12 cellular contexts compared by ENCODE assay signal in genomic region chr1:158020877-158021630, GRCh38. TPM values are rescaled to one million over a fixed set of nuclear protein-coding genes. Genes with fewer than 3 reads are reported as not detected.
DNase-seq lines count a peak whose midpoint lies in the region; FAIRE-seq and TF ChIP-seq lines count a peak whose summit lies in the region.
"Had no signal": no experiment of that assay in that cellular context is flagged by ENCODE, and none has a peak within 500 bp of the region (broad histone marks: within the 10 kb centered on the region; RNA-seq: fewer than 3 reads in every experiment).

No MANE protein-coding gene starts in this region.

- H4K20me1 ChIP-seq in keratinocyte (ENCODE audit: control insufficient read depth, extremely low read depth, insufficient read depth, low read length): no peaks in the 10 kb centered on the region

- no peak overlapping the region for H2AFZ ChIP-seq in keratinocyte (ENCODE audit: control insufficient read depth, low read length)

- no peak for TF ChIP-seq CTCF in ascending aorta (IDR thresholded peaks at IDR 0.05)
- no peak for TF ChIP-seq CTCF in keratinocyte (optimal IDR thresholded peaks at IDR 0.05 in 1 of 3, IDR thresholded peaks at IDR 0.05 in 1 of 3, conservative IDR thresholded peaks at IDR 0.05 in 1 of 3; ENCODE audit: extremely low read depth in 1 of 3, insufficient read depth in 2 of 3, low read length in 3 of 3)
- TF ChIP-seq CTCF in thyroid gland (IDR thresholded peaks at IDR 0.05): no peak

- H3K4me1 ChIP-seq in ascending aorta: peaks cover 64 to 90% of the 10 kb centered on the region in 2 donors
- H3K4me1 ChIP-seq in keratinocyte (ENCODE audit: control insufficient read depth, extremely low read depth, insufficient read depth, low read length): peaks cover 69% of the 10 kb centered on the region
- peaks cover 51 to 78% of the 10 kb centered on the region in 2 donors for H3K4me1 ChIP-seq in thyroid gland

- dilution Hi-C loops in keratinocyte (cut with MboI; ENCODE audit: extremely low pct_ligation_motif_present, low sequenced_read_pairs): no loop called here

- intact Hi-C loops in ascending aorta (cut with DNase I): no loop called here
- intact Hi-C loops in thyroid gland (cut with DNase I): no loop called here

- H3K79me2 ChIP-seq in keratinocyte (ENCODE audit: control insufficient read depth, insufficient read depth, low read length): peaks cover 73% of the 10 kb centered on the region

- DNase-seq in NOMO-1 treated with DMSO at 0.1 percent for 48 hours (lab: John Stamatoyannopoulos, UW; ENCODE audit: unreplicated experiment): peak; percentile 31
- DNase-seq in NOMO-1 treated with dmso at 0.1 percent for 144 hours (lab: John Stamatoyannopoulos, UW; ENCODE audit: unreplicated experiment): no peak
- DNase-seq in ascending aorta (ENCODE audit: low spot score in 2 of 2): no peak
- no peak for DNase-seq in keratinocyte (ENCODE audit: low read depth, low spot score)
- no peak for DNase-seq in thyroid gland
- no peak for DNase-seq in activated effector memory CD4-positive, alpha-beta T cell treated with anti-CD3 and anti-CD28 coated beads, Interleukin-2, amount 50 U/mL, for 16 hours
- DNase-seq in T-helper 9 cell: no peak
- DNase-seq in activated CD8-positive, alpha-beta memory T cell treated with anti-CD3 and anti-CD28 coated beads for 24 hours: no peak
- DNase-seq: 8988T; activated CD4-positive, alpha-beta T cell treated with anti-CD3 and anti-CD28 coated beads for 1 hour; Peyer's patch had no signal

- H3K4me3 ChIP-seq in ascending aorta: no peak overlapping the region
- peak overlapping the region in 1 of 3 experiments; percentile 21 for H3K4me3 ChIP-seq in keratinocyte (ENCODE audit: control insufficient read depth in 2 of 3, extremely low read depth in 1 of 3, insufficient read depth in 2 of 3, low read depth in 1 of 3, low read length in 3 of 3)
- H3K4me3 ChIP-seq in thyroid gland (replicated peaks in 1 of 3): no peak overlapping the region
- H3K4me3 ChIP-seq: HAP-1, Peyer's patch had no signal

- FAIRE-seq in keratinocyte (lab: Jason Lieb, UNC): peak; percentile 51

- H3K4me2 ChIP-seq in keratinocyte (ENCODE audit: control insufficient read depth, extremely low read depth, insufficient read depth, low read depth, low read length): peak overlapping the region; percentile 76

- TF ChIP-seq POLR2A in thyroid gland (IDR thresholded peaks at IDR 0.05): no peak

- H3K27ac ChIP-seq in ascending aorta (peak overlapping the region; percentile 92 to 99), keratinocyte (ENCODE audit: control insufficient read depth, insufficient read depth, low read length) (peak overlapping the region; percentile 39), thyroid gland (peak overlapping the region in 2 of 3 donors; percentile 31 to 71)

- H3K9me1 ChIP-seq in keratinocyte (ENCODE audit: control insufficient read depth, extremely low read depth, insufficient read depth, low read length): no peaks in the 10 kb centered on the region

- H3K9me3 ChIP-seq in ascending aorta: no peaks in the 10 kb centered on the region
- no peaks in the 10 kb centered on the region for H3K9me3 ChIP-seq in keratinocyte (ENCODE audit: control insufficient read depth, low read depth, low read length)
- no peaks in the 10 kb centered on the region for H3K9me3 ChIP-seq in thyroid gland
- H3K9me3 ChIP-seq: HAP-1, Peyer's patch had no signal

- WGBS in thyroid gland, 2 donors: 43 to 52% methylated on average over 6 of the region's 6 CpGs

- no peaks in the 10 kb centered on the region for H3K27me3 ChIP-seq in ascending aorta
- no peaks in the 10 kb centered on the region for H3K27me3 ChIP-seq in keratinocyte (ENCODE audit: control insufficient read depth, extremely low read depth, insufficient read depth, low read length)
- H3K27me3 ChIP-seq in thyroid gland: no peaks in the 10 kb centered on the region
- H3K27me3 ChIP-seq: Peyer's patch had no signal

- H3K9ac ChIP-seq in keratinocyte (ENCODE audit: control insufficient read depth, extremely low read depth, insufficient read depth, low read length): no peak overlapping the region

- no peaks in the 10 kb centered on the region for H3K36me3 ChIP-seq in ascending aorta
- H3K36me3 ChIP-seq in keratinocyte (ENCODE audit: control insufficient read depth in 2 of 2, extremely low read depth in 1 of 2, insufficient read depth in 2 of 2, low read length in 2 of 2): peaks cover 2 to 16% of the 10 kb centered on the region in 2 experiments
- H3K36me3 ChIP-seq in thyroid gland: no peaks in the 10 kb centered on the region
- H3K36me3 ChIP-seq: Peyer's patch had no signal

RNA-seq across cellular contexts. Expression of gene KIRREL1, which starts 27.6 kb away (rescaled TPM):
- 114 TPM for total RNA-seq in ascending aorta
- polyA plus RNA-seq in keratinocyte: 18.3 to 29.8 TPM (median 19.7 TPM) in 3 replicates
- 2.7 TPM for polyA plus RNA-seq in keratinocyte (2011; ENCODE audit: low read depth)
- polyA plus RNA-seq in keratinocyte (2011; cell fraction: cytosol; rRNA removed): 11.1 and 14.7 TPM in 2 replicates
- 65.2 and 75.4 TPM in 2 replicates for polyA plus RNA-seq in keratinocyte (2011; cell fraction: nucleus; rRNA removed)
- 11.5 and 45.7 TPM in 2 replicates for polyA plus RNA-seq in keratinocyte (2012; ENCODE audit: low replicate concordance)
- 47.6 to 153 TPM (median 54.8 TPM) in 3 replicates for polyA minus RNA-seq in keratinocyte
- 39.5 TPM for polyA minus RNA-seq in keratinocyte (2011; cell fraction: cytosol; rRNA and poly(A)+ RNA removed)
- 101 and 135 TPM in 2 replicates for polyA minus RNA-seq in keratinocyte (2011; cell fraction: nucleus; rRNA and poly(A)+ RNA removed)
- 10 to 100 TPM; 22.7 to 27.5 (median 24.1) TPM for total RNA-seq in thyroid gland

Comparison
In these comparisons a context has a peak if more than half of its experiments do, and no peak if none do; other contexts are left out.
1. H3K27ac ChIP-seq: peak in every context shown above with its lines; median percentile 96 in ascending aorta; 51 in thyroid gland; 39 in keratinocyte.